8 cellular contexts compared by ENCODE assay signal in the genomic region with DNA sequence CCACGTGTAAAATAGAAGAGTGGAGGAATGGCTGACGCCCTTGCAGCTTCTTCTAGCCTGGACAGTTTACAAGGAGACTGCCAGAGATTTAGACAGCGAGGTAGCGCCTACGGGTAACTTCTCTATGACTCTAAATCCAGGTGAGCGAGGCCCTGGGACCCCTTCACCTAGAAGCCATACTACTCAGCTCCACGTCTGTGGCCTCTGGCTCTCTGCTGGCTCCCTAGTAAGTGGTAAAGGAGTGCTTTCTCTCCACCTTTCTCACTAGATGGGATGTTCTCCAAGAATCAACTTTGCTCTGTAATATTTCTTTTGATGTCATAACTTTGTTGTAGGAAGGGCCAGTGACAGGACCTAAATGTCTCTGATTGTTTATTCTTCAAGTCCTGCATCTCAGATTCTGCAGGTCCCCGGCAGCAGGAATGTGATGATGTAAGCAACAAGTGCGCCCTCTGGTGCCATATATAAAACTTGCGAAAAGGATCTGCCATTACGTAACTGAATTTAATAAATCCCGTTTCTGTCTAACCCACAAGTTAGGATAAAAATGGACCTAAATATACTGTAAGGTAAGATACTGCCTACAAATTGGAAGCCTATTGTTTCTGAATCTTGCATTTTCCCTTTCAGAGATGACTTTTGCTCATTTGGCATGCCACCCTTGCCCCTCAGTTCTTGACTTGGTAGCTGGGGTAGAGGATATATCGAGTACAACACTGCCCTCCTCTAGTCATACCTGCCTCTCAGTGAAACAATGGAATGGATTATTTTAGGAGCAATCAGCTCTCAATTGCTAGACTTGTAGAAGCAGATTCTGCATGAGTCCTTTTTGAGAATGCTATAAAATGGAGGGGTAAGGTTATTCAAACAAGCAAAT. TPM values are rescaled to one million over a fixed set of nuclear protein-coding genes. Genes with fewer than 3 reads are reported as not detected.
DNase-seq lines count a peak whose midpoint lies in the region; ATAC-seq and TF ChIP-seq lines count a peak whose summit lies in the region.

No MANE protein-coding gene starts in this region.

- H3K4me3 ChIP-seq in H7 (ENCODE audit: insufficient read depth, low read depth, low read length), result no peak overlapping the region

- peaks cover 2% of the 10 kb centered on the region; the same call in 1 of the 2 replicates for H3K27me3 ChIP-seq in H7 (ENCODE audit: control insufficient read depth, insufficient read depth, low read length)

- no peaks in the 10 kb centered on the region for H3K36me3 ChIP-seq in H7 (replicated peaks; ENCODE audit: control insufficient read depth, insufficient read depth, low read length)

- intact Hi-C loops in posterior cingulate gyrus (cut with DNase I), result no loop called here

- no peak for TF ChIP-seq CTCF in omental fat pad (IDR thresholded peaks at IDR 0.05)

- ATAC-seq in omental fat pad (ENCODE audit: low FRiP score) (no peak), GM19035 (IDR thresholded peaks at IDR 0.05; ENCODE audit: unreplicated experiment) (no peak)

- DNase-seq in DMS114 treated with DMSO at 0.1 percent for 48 hours (lab: John Stamatoyannopoulos, UW; ENCODE audit: unreplicated experiment), result peak; percentile 41
- peak; percentile 65 for DNase-seq in H7
- peak; percentile 60 for DNase-seq in NCI-H345 (lab: John Stamatoyannopoulos, UW)
- peak; percentile 20 to 38 for DNase-seq in activated CD4-positive, alpha-beta T cell treated with anti-CD3 and anti-CD28 coated beads, Interleukin-2, amount 50 U/mL, for 48 hours
- DNase-seq in foreskin melanocyte, result peak; percentile 32
- DNase-seq in posterior cingulate gyrus, result peak in 6 of 10 donors; percentile 44 to 91 (median 56)
- no peak for DNase-seq in omental fat pad (ENCODE audit: low spot score)

RNA-seq across cellular contexts. Expression of gene PTPN5, which starts 11.0 kb away (rescaled TPM):
- 1.7 and 3.0 TPM in 2 replicates for total RNA-seq in H7 (2014; rRNA removed; shearing (Covaris generic))
- total RNA-seq in omental fat pad, result 1 to 10 TPM in 3 of 4 donors, under 1 TPM in 1; 0.28 to 4.7 (median 1.5) TPM
